Comparison of ENCODE assay signal across 18 cellular contexts in genomic region chr12:115960868-115961802, GRCh38.
DNase-seq lines count a peak whose midpoint lies in the region; TF ChIP-seq lines count a peak whose summit lies in the region.
"Had no signal": no experiment of that assay in that cellular context is flagged by ENCODE, and none has a peak within 500 bp of the region (broad histone marks: within the 10 kb centered on the region; RNA-seq: fewer than 3 reads in every experiment).

No MANE protein-coding gene starts in this region.

- no peaks in the 10 kb centered on the region for H3K27me3 Mint-ChIP-seq in T-helper 1 cell treated with Interleukin-12 subunit alpha and Interleukin-12 subunit beta and Interleukin-4 antibody, amounts not matched to agents 30 μg/mL and 1 μg/mL, for 36 hours (ENCODE audit: low read depth)
- H3K27me3 Mint-ChIP-seq in CD14-positive monocyte (ENCODE audit: low read depth in 3 of 3), result no peaks in the 10 kb centered on the region
- H3K27me3 Mint-ChIP-seq: IgD-negative memory B cell; naive B cell; stimulated activated memory B cell treated with anti-CD40 and anti-IgM and Interleukin-4, amounts not matched to agents 10 μg/mL and 1 μg/mL and 100 μg/mL, for 72 hours had no signal

- peak overlapping the region; percentile 4 for H3K4me3 Mint-ChIP-seq in T-helper 1 cell treated with Interleukin-12 subunit alpha and Interleukin-12 subunit beta and Interleukin-4 antibody, amounts not matched to agents 30 μg/mL and 1 μg/mL, for 36 hours
- H3K4me3 Mint-ChIP-seq in CD14-positive monocyte, result no peak overlapping the region
- H3K4me3 Mint-ChIP-seq: stimulated activated memory B cell treated with anti-CD40 and anti-IgM and Interleukin-4, amounts not matched to agents 10 μg/mL and 1 μg/mL and 100 μg/mL, for 72 hours had no signal

- H3K79me2 ChIP-seq in GM23248 (ENCODE audit: insufficient read depth), result no peaks in the 10 kb centered on the region
- H3K79me2 ChIP-seq in smooth muscle cell (ENCODE audit: low read depth), result no peaks in the 10 kb centered on the region

- DNase-seq in GM23248 (no peak), glomerular visceral epithelial cell (ENCODE audit: extremely low spot score) (peak; percentile 16), smooth muscle cell (lab: John Stamatoyannopoulos, UW; ENCODE audit: unreplicated experiment) (no peak), CD14-positive monocyte (ENCODE audit: low spot score) (no peak), DMS153 (lab: John Stamatoyannopoulos, UW) (no peak), uterus (no peak)
- DNase-seq: effector memory CD4-positive, alpha-beta T cell; gastrocnemius medialis; mammary epithelial cell; MG63; naive B cell; NCI-H1436; NCI-H524 treated with DMSO at 0.1 percent for 48 hours had no signal

- peaks cover 47% of the 10 kb centered on the region for H3K4me1 Mint-ChIP-seq in T-helper 1 cell treated with Interleukin-12 subunit alpha and Interleukin-12 subunit beta and Interleukin-4 antibody, amounts not matched to agents 30 μg/mL and 1 μg/mL, for 36 hours (ENCODE audit: low read depth)
- no peaks in the 10 kb centered on the region for H3K4me1 Mint-ChIP-seq in CD14-positive monocyte
- H3K4me1 Mint-ChIP-seq: IgD-negative memory B cell; naive B cell; stimulated activated memory B cell treated with anti-CD40 and anti-IgM and Interleukin-4, amounts not matched to agents 10 μg/mL and 1 μg/mL and 100 μg/mL, for 72 hours had no signal

- peak overlapping the region; percentile 60 for H3K27ac Mint-ChIP-seq in T-helper 1 cell treated with Interleukin-12 subunit alpha and Interleukin-12 subunit beta and Interleukin-4 antibody, amounts not matched to agents 30 μg/mL and 1 μg/mL, for 36 hours
- H3K27ac Mint-ChIP-seq in CD14-positive monocyte, result peak overlapping the region in 1 of 7 donors; percentile 28
- H3K27ac Mint-ChIP-seq: IgD-negative memory B cell; stimulated activated memory B cell treated with anti-CD40 and anti-IgM and Interleukin-4, amounts not matched to agents 10 μg/mL and 1 μg/mL and 100 μg/mL, for 72 hours had no signal

- H3K27ac ChIP-seq in GM23248, result peak overlapping the region; percentile 72; the same call in 1 of the 2 replicates
- peak overlapping the region; percentile 87 for H3K27ac ChIP-seq in smooth muscle cell (ENCODE audit: low read depth)
- no peak overlapping the region for H3K27ac ChIP-seq in uterus
- H3K27ac ChIP-seq: esophagus muscularis mucosa, gastrocnemius medialis, SK-N-MC had no signal

- H3F3A ChIP-seq in GM23248 (ENCODE audit: insufficient read depth) (peaks cover 40% of the 10 kb centered on the region), smooth muscle cell (ENCODE audit: low read depth) (no peaks in the 10 kb centered on the region)

- no peak for TF ChIP-seq POLR2A in uterus (IDR thresholded peaks at IDR 0.05)

- H3K9ac ChIP-seq in GM23248, result no peak overlapping the region
- no peak overlapping the region for H3K9ac ChIP-seq in smooth muscle cell (ENCODE audit: low read depth)

- no peaks in the 10 kb centered on the region for H3K9me2 ChIP-seq in GM23248 (ENCODE audit: insufficient read depth)

- H3K36me3 ChIP-seq in GM23248 (ENCODE audit: low read depth), result peaks cover 62% of the 10 kb centered on the region
- peaks cover 11% of the 10 kb centered on the region for H3K36me3 ChIP-seq in smooth muscle cell (ENCODE audit: low read depth)
- no peaks in the 10 kb centered on the region for H3K36me3 ChIP-seq in uterus

- WGBS in GM23248 (ENCODE audit: low coverage in 1 of 2, low lambda C conversion rate in 2 of 2, missing lambda C conversion rate in 2 of 2), 2 experiments, result 89 to 91% methylated on average over 12 of the region's 12 CpGs
- WGBS in smooth muscle cell (ENCODE audit: low lambda C conversion rate), result 96% methylated on average over 12 of the region's 12 CpGs

- H3K4me1 ChIP-seq in GM23248 (ENCODE audit: insufficient read depth) (peaks cover 21% of the 10 kb centered on the region), smooth muscle cell (ENCODE audit: low read depth) (peaks cover 5% of the 10 kb centered on the region), uterus (no peaks in the 10 kb centered on the region)
- H3K4me1 ChIP-seq: esophagus muscularis mucosa, gastrocnemius medialis had no signal

- no peak for TF ChIP-seq CTCF in smooth muscle cell (IDR thresholded peaks at IDR 0.05; ENCODE audit: borderline replicate concordance, insufficient read depth, poor library complexity, severe bottlenecking)
- TF ChIP-seq CTCF in CD14-positive monocyte (IDR thresholded peaks at IDR 0.05), result no peak
- no peak for TF ChIP-seq CTCF in uterus (IDR thresholded peaks at IDR 0.05)

- H3K36me3 Mint-ChIP-seq in T-helper 1 cell treated with Interleukin-12 subunit alpha and Interleukin-12 subunit beta and Interleukin-4 antibody, amounts not matched to agents 30 μg/mL and 1 μg/mL, for 36 hours (ENCODE audit: low read depth), result peaks cover 43% of the 10 kb centered on the region
- peaks cover 78 to 88% of the 10 kb centered on the region in 2 donors for H3K36me3 Mint-ChIP-seq in CD14-positive monocyte

- H2AFZ ChIP-seq in GM23248 (no peak overlapping the region), smooth muscle cell (ENCODE audit: low read depth) (no peak overlapping the region)

- H3K27me3 ChIP-seq in GM23248 (replicated peaks; ENCODE audit: insufficient read depth), result no peaks in the 10 kb centered on the region
- no peaks in the 10 kb centered on the region for H3K27me3 ChIP-seq in smooth muscle cell (ENCODE audit: low read depth)
- no peaks in the 10 kb centered on the region for H3K27me3 ChIP-seq in uterus
- H3K27me3 ChIP-seq: esophagus muscularis mucosa, gastrocnemius medialis, MG63 had no signal

- H3K9me3 Mint-ChIP-seq in T-helper 1 cell treated with Interleukin-12 subunit alpha and Interleukin-12 subunit beta and Interleukin-4 antibody, amounts not matched to agents 30 μg/mL and 1 μg/mL, for 36 hours, result no peaks in the 10 kb centered on the region
- H3K9me3 Mint-ChIP-seq in CD14-positive monocyte, result no peaks in the 10 kb centered on the region
- H3K9me3 Mint-ChIP-seq: IgD-negative memory B cell; naive B cell; stimulated activated memory B cell treated with anti-CD40 and anti-IgM and Interleukin-4, amounts not matched to agents 10 μg/mL and 1 μg/mL and 100 μg/mL, for 72 hours had no signal

- intact Hi-C loops in CD14-positive monocyte (cut with micrococcal nuclease) (no loop called here), uterus (cut with DNase I; ENCODE audit: low total_unique reads) (no loop called here)

- in situ Hi-C loops in GM23248 (cut with MboI), result no loop called here

- H3K9me3 ChIP-seq in GM23248 (ENCODE audit: low read depth), result no peaks in the 10 kb centered on the region
- H3K9me3 ChIP-seq in smooth muscle cell (replicated peaks; ENCODE audit: low read depth), result no peaks in the 10 kb centered on the region
- H3K9me3 ChIP-seq in uterus, result no peaks in the 10 kb centered on the region
- H3K9me3 ChIP-seq: esophagus muscularis mucosa, gastrocnemius medialis, MG63 had no signal

- no peak overlapping the region for H3K4me3 ChIP-seq in GM23248
- no peak overlapping the region for H3K4me3 ChIP-seq in smooth muscle cell
- H3K4me3 ChIP-seq in uterus, result no peak overlapping the region
- H3K4me3 ChIP-seq: esophagus muscularis mucosa, gastrocnemius medialis, MG63, SK-N-MC had no signal

- H4K20me1 ChIP-seq in GM23248 (ENCODE audit: insufficient read depth) (0 out of 2 replicates have a peak, but pooled peaks cover 6% of the 10 kb centered on the region), smooth muscle cell (ENCODE audit: low read depth) (peaks cover 16% of the 10 kb centered on the region)

- H3K4me2 ChIP-seq in GM23248 (ENCODE audit: unreplicated experiment), result no peak overlapping the region
- no peak overlapping the region for H3K4me2 ChIP-seq in smooth muscle cell

Comparison
In these comparisons a context has a peak if more than half of its experiments do, and no peak if none do; other contexts are left out.
1. H3K27ac ChIP-seq: peak in GM23248 (single experiment) and smooth muscle cell (single experiment); none in uterus (0 of 2).